Comparison of ENCODE assay signal across 22 cellular contexts in genomic region chr17:76159157-76159556, GRCh38. TPM values are rescaled to one million over a fixed set of nuclear protein-coding genes. Genes with fewer than 3 reads are reported as not detected.
A peak's percentile ranks its signal among the peaks of the same experiment; 100 is the strongest.
DNase-seq lines count a peak whose midpoint lies in the region; ATAC-seq and TF ChIP-seq lines count a peak whose summit lies in the region.
"Had no signal": no experiment of that assay in that cellular context is flagged by ENCODE, and none has a peak within 500 bp of the region (broad histone marks: within the 10 kb centered on the region; RNA-seq: fewer than 3 reads in every experiment).

No MANE protein-coding gene starts in this region.

- no peak overlapping the region for H3K9ac ChIP-seq in mesendoderm (ENCODE audit: low read length)
- H3K9ac ChIP-seq: SK-N-SH had no signal

- no peaks in the 10 kb centered on the region for H3K79me1 ChIP-seq in mesendoderm (ENCODE audit: low read length)

- no peaks in the 10 kb centered on the region for H3K79me2 ChIP-seq in mesendoderm (ENCODE audit: control insufficient read depth, insufficient read depth, low read length)

- H3K27ac ChIP-seq in CD4-positive, CD25-positive, alpha-beta regulatory T cell (ENCODE audit: insufficient read depth, low read length, poor library complexity, severe bottlenecking), result no peak overlapping the region
- no peak overlapping the region for H3K27ac ChIP-seq in mesendoderm (ENCODE audit: low read depth, low read length)

- H3K4me1 ChIP-seq in CD4-positive, CD25-positive, alpha-beta regulatory T cell (ENCODE audit: control insufficient read depth, insufficient read depth, low read length, poor library complexity, severe bottlenecking), result peaks cover 9% of the 10 kb centered on the region
- H3K4me1 ChIP-seq in mesendoderm (ENCODE audit: control insufficient read depth, low read depth, low read length), result no peaks in the 10 kb centered on the region
- H3K4me1 ChIP-seq: Caco-2 had no signal

- peaks cover 81% of the 10 kb centered on the region for H3K36me3 Mint-ChIP-seq in activated T-cell treated with anti-CD3 and anti-CD28 coated beads, Interleukin-2, amount 50 U/mL, for 24 hours (ENCODE audit: low read depth)
- peaks cover 57% of the 10 kb centered on the region for H3K36me3 Mint-ChIP-seq in CD4-positive, CD25-positive, alpha-beta regulatory T cell
- H3K36me3 Mint-ChIP-seq in T-cell (peaks cover 67% of the 10 kb centered on the region), neural crest cell (ENCODE audit: low read depth) (peaks cover 4% of the 10 kb centered on the region)

- H2BK120ac ChIP-seq in mesendoderm (ENCODE audit: low read depth, low read length), result no peak overlapping the region

- intact Hi-C loops in Right ventricle myocardium inferior (cut with DNase I), result no loop called here

- no peak overlapping the region for H3K4ac ChIP-seq in mesendoderm (ENCODE audit: low read depth, low read length)

- no peaks in the 10 kb centered on the region for H3K27me3 Mint-ChIP-seq in activated T-cell treated with anti-CD3 and anti-CD28 coated beads, Interleukin-2, amount 50 U/mL, for 24 hours
- H3K27me3 Mint-ChIP-seq in CD4-positive, CD25-positive, alpha-beta regulatory T cell, result no peaks in the 10 kb centered on the region
- no peaks in the 10 kb centered on the region for H3K27me3 Mint-ChIP-seq in T-cell
- H3K27me3 Mint-ChIP-seq in neural crest cell (ENCODE audit: low read depth), result no peaks in the 10 kb centered on the region

- no peak overlapping the region for H2BK5ac ChIP-seq in mesendoderm (ENCODE audit: low read length)

- peak overlapping the region; percentile 64 for H3K27ac Mint-ChIP-seq in activated T-cell treated with anti-CD3 and anti-CD28 coated beads, Interleukin-2, amount 50 U/mL, for 24 hours
- H3K27ac Mint-ChIP-seq in CD4-positive, CD25-positive, alpha-beta regulatory T cell, result peak overlapping the region in 2 of 3 donors; percentile 31 to 65
- H3K27ac Mint-ChIP-seq in T-cell (peak overlapping the region; percentile 55 to 66), neural crest cell (ENCODE audit: unreplicated experiment) (peak overlapping the region; percentile 60)
- H3K27ac Mint-ChIP-seq: CD8-positive, alpha-beta T cell had no signal

- WGBS in mesendoderm (ENCODE audit: extremely low coverage, insufficient coverage, low lambda C conversion rate), result no CpG with 5 or more reads among the region's 9 CpGs

- H3K4me1 Mint-ChIP-seq in activated T-cell treated with anti-CD3 and anti-CD28 coated beads, Interleukin-2, amount 50 U/mL, for 24 hours (ENCODE audit: low read depth), result peaks cover 2% of the 10 kb centered on the region
- H3K4me1 Mint-ChIP-seq in CD4-positive, CD25-positive, alpha-beta regulatory T cell, result peaks cover 0 to 37% (median 5%) of the 10 kb centered on the region in 4 donors
- peaks cover 6 to 20% (median 16%) of the 10 kb centered on the region in 3 donors for H3K4me1 Mint-ChIP-seq in T-cell
- peaks cover 3% of the 10 kb centered on the region for H3K4me1 Mint-ChIP-seq in neural crest cell

- H3K4me3 Mint-ChIP-seq in activated T-cell treated with anti-CD3 and anti-CD28 coated beads, Interleukin-2, amount 50 U/mL, for 24 hours, result no peak overlapping the region
- peak overlapping the region in 1 of 4 donors; percentile 21 for H3K4me3 Mint-ChIP-seq in CD4-positive, CD25-positive, alpha-beta regulatory T cell
- H3K4me3 Mint-ChIP-seq in T-cell (no peak overlapping the region), neural crest cell (no peak overlapping the region)
- H3K4me3 Mint-ChIP-seq: CD8-positive, alpha-beta T cell had no signal

- CTCF ChIA-PET in T-cell (lab: Charles Lee), result interaction anchor here in 1 of 2 donors (0.6 to 1.2 kb wide), 2 partner anchors 19 to 160 kb away, joined by 3 to 4 read pairs; no protein-coding TSS in a partner anchor

- DNase-seq in activated T-cell treated with anti-CD3 and anti-CD28 coated beads, Interleukin-2, amount 50 U/mL, for 24 hours, result no peak
- DNase-seq in activated T-cell treated with anti-CD3 and anti-CD28 coated beads for 4 hours (no peak), T-cell (no peak), neural crest cell (ENCODE audit: low read depth, low spot score) (no peak), Right ventricle myocardium inferior (ENCODE audit: missing footprints) (no peak), mesendoderm (no peak)
- no peak for DNase-seq in CD4-positive, CD25-positive, alpha-beta regulatory T cell
- DNase-seq: Caco-2, GDM1, NCI-H1048, NCI-H1417, NCI-H1694, NCI-H2081, NCI-H2171, NCI-H345, NCI-H524, NCI-H748 treated with DMSO at 0.1 percent for 48 hours, SK-N-SH had no signal

- H4K5ac ChIP-seq in mesendoderm (ENCODE audit: low read length), result no peak overlapping the region

- no peak overlapping the region for H2AK5ac ChIP-seq in mesendoderm (ENCODE audit: low read length)

- no peak for ATAC-seq in CD4-positive, CD25-positive, alpha-beta regulatory T cell (ENCODE audit: low read depth in 2 of 2)
- ATAC-seq in T-cell (replicated peaks in 1 of 4) (no peak), Right ventricle myocardium inferior (no peak), GM21528 (IDR thresholded peaks at IDR 0.05; ENCODE audit: low FRiP score, unreplicated experiment) (no peak)
- ATAC-seq: CD8-positive, alpha-beta T cell had no signal

- no peak overlapping the region for H3K4me3 ChIP-seq in CD4-positive, CD25-positive, alpha-beta regulatory T cell (ENCODE audit: low read depth, low read length)
- H3K4me3 ChIP-seq in mesendoderm (ENCODE audit: low read length), result no peak overlapping the region

- POLR2A ChIA-PET in T-cell (lab: Charles Lee), result interaction anchor here in 1 of 2 donors (0.9 kb wide), 1 partner anchor 9 kb away, joined by 3 read pairs; no protein-coding TSS in a partner anchor

- no peaks in the 10 kb centered on the region for H3K9me3 Mint-ChIP-seq in activated T-cell treated with anti-CD3 and anti-CD28 coated beads, Interleukin-2, amount 50 U/mL, for 24 hours
- H3K9me3 Mint-ChIP-seq in CD4-positive, CD25-positive, alpha-beta regulatory T cell, result no peaks in the 10 kb centered on the region
- H3K9me3 Mint-ChIP-seq in T-cell, result no peaks in the 10 kb centered on the region
- H3K9me3 Mint-ChIP-seq in neural crest cell, result no peaks in the 10 kb centered on the region
- H3K9me3 Mint-ChIP-seq: CD8-positive, alpha-beta T cell had no signal

- no peaks in the 10 kb centered on the region for H3K36me3 ChIP-seq in CD4-positive, CD25-positive, alpha-beta regulatory T cell (ENCODE audit: control insufficient read depth, insufficient read depth, low read length)
- no peaks in the 10 kb centered on the region for H3K36me3 ChIP-seq in mesendoderm (ENCODE audit: control insufficient read depth, insufficient read depth, low read length)

- H3K23ac ChIP-seq in mesendoderm (ENCODE audit: low read length), result no peak overlapping the region

- no peak overlapping the region for H2BK15ac ChIP-seq in mesendoderm (replicated peaks; ENCODE audit: low read depth)

- no peak overlapping the region for H3K56ac ChIP-seq in mesendoderm (ENCODE audit: low read length)

- no peak for TF ChIP-seq CTCF in neural crest cell (conservative IDR thresholded peaks at IDR 0.05)

- no peak overlapping the region for H3K4me2 ChIP-seq in mesendoderm (ENCODE audit: low read length)
- H3K4me2 ChIP-seq: SK-N-SH had no signal

- no peaks in the 10 kb centered on the region for H3K27me3 ChIP-seq in CD4-positive, CD25-positive, alpha-beta regulatory T cell (ENCODE audit: control insufficient read depth, insufficient read depth, low read length)
- H3K27me3 ChIP-seq in mesendoderm (ENCODE audit: insufficient read depth, low read length, poor library complexity), result no peaks in the 10 kb centered on the region

- H3K18ac ChIP-seq in mesendoderm (ENCODE audit: low read length), result no peak overlapping the region

- no peak overlapping the region for H4K8ac ChIP-seq in mesendoderm (ENCODE audit: low read depth, low read length)

- no peaks in the 10 kb centered on the region for H3K9me3 ChIP-seq in CD4-positive, CD25-positive, alpha-beta regulatory T cell (ENCODE audit: control insufficient read depth in 2 of 2, low read length in 2 of 2)
- H3K9me3 ChIP-seq: Caco-2, SK-N-SH had no signal

RNA-seq across cellular contexts. Expression of gene FOXJ1, which starts 18.1 kb away (rescaled TPM):
- 1.0 TPM for total RNA-seq in CD4-positive, CD25-positive, alpha-beta regulatory T cell
- polyA plus RNA-seq in CD4-positive, CD25-positive, alpha-beta regulatory T cell, result under 1 TPM in 2 of 4 donors, not detected in 2; 0.14 to 0.24 TPM
- total RNA-seq in T-cell (1 to 10 TPM in 4 of 5 donors, under 1 TPM in 1; 0.99 to 3.0 (median 1.7) TPM), neural crest cell (4.3 and 4.5 TPM in 2 replicates), Right ventricle myocardium inferior (not detected)
- polyA plus RNA-seq in mesendoderm (2013, experiment 1 of 2), result 0.06 TPM
- 0.08 TPM for polyA plus RNA-seq in mesendoderm (2013, experiment 2 of 2)
- total RNA-seq: A172 had no signal
- polyA plus RNA-seq: BJ, SK-N-SH had no signal

RNA-seq across cellular contexts. Expression of gene EXOC7, which starts 55.6 kb away (rescaled TPM):
- 105 TPM for total RNA-seq in CD4-positive, CD25-positive, alpha-beta regulatory T cell
- polyA plus RNA-seq in CD4-positive, CD25-positive, alpha-beta regulatory T cell, result 10 to 100 TPM; 41.3 to 47.6 (median 45.0) TPM
- total RNA-seq in T-cell, result 100 to 1,000 TPM; 119 to 181 (median 156) TPM
- total RNA-seq in neural crest cell, result 195 and 205 TPM in 2 replicates
- total RNA-seq in Right ventricle myocardium inferior, result 70.9 TPM
- polyA plus RNA-seq in mesendoderm (2013, experiment 1 of 2), result 58.1 TPM
- 61.9 TPM for polyA plus RNA-seq in mesendoderm (2013, experiment 2 of 2)
